15 cellular contexts compared by ENCODE assay signal in the genomic region with DNA sequence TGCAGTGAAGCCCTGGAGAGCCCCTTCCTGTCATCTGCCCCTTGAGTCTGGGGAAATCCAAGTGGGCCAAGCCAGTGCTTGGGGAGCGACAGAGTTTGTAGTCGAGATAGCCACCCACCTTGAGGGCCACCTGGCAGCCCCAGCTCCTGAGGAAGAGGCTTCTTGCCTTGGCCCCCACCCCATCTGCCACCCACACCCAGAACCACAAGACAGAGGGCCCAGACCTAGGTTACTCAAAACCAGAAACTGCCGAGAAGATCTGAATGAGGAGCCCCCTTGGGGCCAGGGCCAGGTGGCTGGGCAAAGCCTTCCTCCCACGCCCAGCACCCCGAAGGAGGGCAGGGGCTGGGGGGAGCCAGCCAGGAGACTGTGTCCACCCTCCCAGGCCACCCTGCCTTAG. TPM values are rescaled to one million over a fixed set of nuclear protein-coding genes. Genes with fewer than 3 reads are reported as not detected.
DNase-seq lines count a peak whose midpoint lies in the region; ATAC-seq and TF ChIP-seq lines count a peak whose summit lies in the region.
"Had no signal": no experiment of that assay in that cellular context is flagged by ENCODE, and none has a peak within 500 bp of the region (broad histone marks: within the 10 kb centered on the region; RNA-seq: fewer than 3 reads in every experiment).

No MANE protein-coding gene starts in this region.

- no peaks in the 10 kb centered on the region for H3K27me3 Mint-ChIP-seq in activated naive CD4-positive, alpha-beta T cell treated with anti-CD3 and anti-CD28 coated beads for 36 hours (ENCODE audit: low read depth)
- peaks cover 1% of the 10 kb centered on the region for H3K27me3 Mint-ChIP-seq in activated T-helper 1 cell treated with anti-CD3 and anti-CD28 coated beads, Interleukin-12 subunit alpha, Interleukin-12 subunit beta, Interleukin-2, Interleukin-4 antibody, amounts not matched to agents 30 ng/mL and 10 ng/mL and 1 ng/mL, durations not matched to agents 14 hours and 24 hours and 36 hours (ENCODE audit: insufficient read depth)
- no peaks in the 10 kb centered on the region for H3K27me3 Mint-ChIP-seq in stimulated activated naive CD8-positive, alpha-beta T cell treated with anti-CD3 and anti-CD28 coated beads, Interleukin-15, Interleukin-2, amounts not matched to agents 100 ng/mL and 50 ng/mL, for 24 hours
- peaks cover 21% of the 10 kb centered on the region for H3K27me3 Mint-ChIP-seq in GM23338 (ENCODE audit: insufficient read depth, low read depth, poor library complexity)

- no peaks in the 10 kb centered on the region for H3K36me3 ChIP-seq in GM23338 (ENCODE audit: insufficient read depth)
- H3K36me3 ChIP-seq: uterus had no signal

- H3K4me2 ChIP-seq in GM23338, result no peak overlapping the region

- H3K4me3 Mint-ChIP-seq in activated naive CD4-positive, alpha-beta T cell treated with anti-CD3 and anti-CD28 coated beads for 36 hours, result no peak overlapping the region
- no peak overlapping the region for H3K4me3 Mint-ChIP-seq in activated T-helper 1 cell treated with anti-CD3 and anti-CD28 coated beads, Interleukin-12 subunit alpha, Interleukin-12 subunit beta, Interleukin-2, Interleukin-4 antibody, amounts not matched to agents 30 ng/mL and 10 ng/mL and 1 ng/mL, durations not matched to agents 14 hours and 24 hours and 36 hours
- H3K4me3 Mint-ChIP-seq in stimulated activated naive CD8-positive, alpha-beta T cell treated with anti-CD3 and anti-CD28 coated beads, Interleukin-15, Interleukin-2, amounts not matched to agents 100 ng/mL and 50 ng/mL, for 24 hours, result no peak overlapping the region
- no peak overlapping the region for H3K4me3 Mint-ChIP-seq in GM23338
- H3K4me3 Mint-ChIP-seq: HFFc6 had no signal

- H4K20me1 ChIP-seq in GM23338 (replicated peaks; ENCODE audit: insufficient read depth), result no peaks in the 10 kb centered on the region

- peak; percentile 56 for DNase-seq in activated naive CD4-positive, alpha-beta T cell treated with anti-CD3 and anti-CD28 coated beads for 36 hours
- no peak for DNase-seq in activated naive CD4-positive, alpha-beta T cell treated with anti-CD3 and anti-CD28 coated beads, Interleukin-2, amount 50 U/mL, for 16 hours
- DNase-seq in activated T-helper 1 cell treated with anti-CD3 and anti-CD28 coated beads, Interleukin-12 subunit alpha, Interleukin-12 subunit beta, Interleukin-2, Interleukin-4 antibody, amounts not matched to agents 30 ng/mL and 10 ng/mL and 1 ng/mL, durations not matched to agents 14 hours and 24 hours and 36 hours (ENCODE audit: low spot score), result peak; percentile 32
- no peak for DNase-seq in NCI-H2029 treated with DMSO at 0.1 percent for 48 hours (lab: John Stamatoyannopoulos, UW)
- DNase-seq in GM23338 (ENCODE audit: low spot score), result no peak
- DNase-seq: foreskin melanocyte, HFFc6, Karpas-422, NCI-H1694, NCI-H748 treated with DMSO at 0.1 percent for 48 hours, uterus had no signal

- peak; percentile 36 for ATAC-seq in HG02571 (IDR thresholded peaks at IDR 0.05; ENCODE audit: unreplicated experiment)
- no peak for ATAC-seq in GM19328 (IDR thresholded peaks at IDR 0.05; ENCODE audit: unreplicated experiment)
- no peak for ATAC-seq in GM23338

- H3K79me2 ChIP-seq in GM23338 (replicated peaks; ENCODE audit: insufficient read depth), result no peaks in the 10 kb centered on the region

- no peak overlapping the region for H3K27ac ChIP-seq in GM23338 (ENCODE audit: low read depth)
- H3K27ac ChIP-seq: uterus had no signal

- peak overlapping the region; percentile 24 for H3K27ac Mint-ChIP-seq in activated naive CD4-positive, alpha-beta T cell treated with anti-CD3 and anti-CD28 coated beads for 36 hours
- H3K27ac Mint-ChIP-seq in activated T-helper 1 cell treated with anti-CD3 and anti-CD28 coated beads, Interleukin-12 subunit alpha, Interleukin-12 subunit beta, Interleukin-2, Interleukin-4 antibody, amounts not matched to agents 30 ng/mL and 10 ng/mL and 1 ng/mL, durations not matched to agents 14 hours and 24 hours and 36 hours, result peak overlapping the region; percentile 42
- peak overlapping the region; percentile 63 for H3K27ac Mint-ChIP-seq in stimulated activated naive CD8-positive, alpha-beta T cell treated with anti-CD3 and anti-CD28 coated beads, Interleukin-15, Interleukin-2, amounts not matched to agents 100 ng/mL and 50 ng/mL, for 24 hours
- H3K27ac Mint-ChIP-seq in GM23338, result no peak overlapping the region
- H3K27ac Mint-ChIP-seq: HFFc6, memory B cell had no signal

- H3K4me3 ChIP-seq in GM23338, result no peak overlapping the region
- H3K4me3 ChIP-seq: uterus had no signal

- no peak for TF ChIP-seq CTCF in GM23338 (conservative IDR thresholded peaks at IDR 0.05; ENCODE audit: low read depth in 2 of 2)

- H3K9me3 Mint-ChIP-seq in activated naive CD4-positive, alpha-beta T cell treated with anti-CD3 and anti-CD28 coated beads for 36 hours, result no peaks in the 10 kb centered on the region
- no peaks in the 10 kb centered on the region for H3K9me3 Mint-ChIP-seq in activated T-helper 1 cell treated with anti-CD3 and anti-CD28 coated beads, Interleukin-12 subunit alpha, Interleukin-12 subunit beta, Interleukin-2, Interleukin-4 antibody, amounts not matched to agents 30 ng/mL and 10 ng/mL and 1 ng/mL, durations not matched to agents 14 hours and 24 hours and 36 hours
- H3K9me3 Mint-ChIP-seq in stimulated activated naive CD8-positive, alpha-beta T cell treated with anti-CD3 and anti-CD28 coated beads, Interleukin-15, Interleukin-2, amounts not matched to agents 100 ng/mL and 50 ng/mL, for 24 hours, result no peaks in the 10 kb centered on the region
- no peaks in the 10 kb centered on the region for H3K9me3 Mint-ChIP-seq in GM23338
- H3K9me3 Mint-ChIP-seq: HFFc6, memory B cell had no signal

- H3K4me1 Mint-ChIP-seq in activated naive CD4-positive, alpha-beta T cell treated with anti-CD3 and anti-CD28 coated beads for 36 hours (ENCODE audit: low read depth), result peaks cover 42% of the 10 kb centered on the region
- peaks cover 46% of the 10 kb centered on the region for H3K4me1 Mint-ChIP-seq in activated T-helper 1 cell treated with anti-CD3 and anti-CD28 coated beads, Interleukin-12 subunit alpha, Interleukin-12 subunit beta, Interleukin-2, Interleukin-4 antibody, amounts not matched to agents 30 ng/mL and 10 ng/mL and 1 ng/mL, durations not matched to agents 14 hours and 24 hours and 36 hours (ENCODE audit: low read depth)
- peaks cover 63% of the 10 kb centered on the region for H3K4me1 Mint-ChIP-seq in stimulated activated naive CD8-positive, alpha-beta T cell treated with anti-CD3 and anti-CD28 coated beads, Interleukin-15, Interleukin-2, amounts not matched to agents 100 ng/mL and 50 ng/mL, for 24 hours (ENCODE audit: low read depth)
- peaks cover 21% of the 10 kb centered on the region for H3K4me1 Mint-ChIP-seq in GM23338

- H2AFZ ChIP-seq in GM23338, result no peak overlapping the region

- CTCF ChIA-PET in activated naive CD4-positive, alpha-beta T cell treated with anti-CD3 and anti-CD28 coated beads for 36 hours (lab: Charles Lee), result interaction anchor here (1.1 to 1.9 kb wide), 3 partner anchors 18 to 52 kb away, joined by 3 to 11 read pairs (median 6); no protein-coding TSS in a partner anchor

- 0 out of 2 replicates have a peak, but pooled peaks cover 4% of the 10 kb centered on the region for H3F3A ChIP-seq in GM23338 (replicated peaks; ENCODE audit: low read depth)

- intact Hi-C loops in activated naive CD4-positive, alpha-beta T cell treated with anti-CD3 and anti-CD28 coated beads for 36 hours (cut with micrococcal nuclease), result loop anchor here (10.0 kb wide), 2 partner anchors 188 to 402 kb away; partner anchors contain the start of gene RTL6
- intact Hi-C loops in activated T-helper 1 cell treated with anti-CD3 and anti-CD28 coated beads, Interleukin-12 subunit alpha, Interleukin-12 subunit beta, Interleukin-2, Interleukin-4 antibody, amounts not matched to agents 30 ng/mL and 10 ng/mL and 1 ng/mL, durations not matched to agents 14 hours and 24 hours and 36 hours (cut with micrococcal nuclease), result loop anchor here (10.0 kb wide), 1 partner anchor 482 kb away; the partner anchor contains the start of gene NUP50

- H3K9me2 ChIP-seq in GM23338 (ENCODE audit: insufficient read depth), result no peaks in the 10 kb centered on the region

- H3K36me3 Mint-ChIP-seq in activated naive CD4-positive, alpha-beta T cell treated with anti-CD3 and anti-CD28 coated beads for 36 hours (ENCODE audit: low read depth), result no peaks in the 10 kb centered on the region
- H3K36me3 Mint-ChIP-seq in activated T-helper 1 cell treated with anti-CD3 and anti-CD28 coated beads, Interleukin-12 subunit alpha, Interleukin-12 subunit beta, Interleukin-2, Interleukin-4 antibody, amounts not matched to agents 30 ng/mL and 10 ng/mL and 1 ng/mL, durations not matched to agents 14 hours and 24 hours and 36 hours (ENCODE audit: low read depth), result no peaks in the 10 kb centered on the region
- no peaks in the 10 kb centered on the region for H3K36me3 Mint-ChIP-seq in stimulated activated naive CD8-positive, alpha-beta T cell treated with anti-CD3 and anti-CD28 coated beads, Interleukin-15, Interleukin-2, amounts not matched to agents 100 ng/mL and 50 ng/mL, for 24 hours (ENCODE audit: low read depth)
- H3K36me3 Mint-ChIP-seq in GM23338 (ENCODE audit: low read depth), result no peaks in the 10 kb centered on the region
- H3K36me3 Mint-ChIP-seq: memory B cell had no signal

- H3K4me1 ChIP-seq in GM23338 (ENCODE audit: insufficient read depth), result peaks cover 4% of the 10 kb centered on the region
- H3K4me1 ChIP-seq: uterus had no signal

- no peaks in the 10 kb centered on the region for H3K27me3 ChIP-seq in GM23338 (ENCODE audit: insufficient read depth)
- H3K27me3 ChIP-seq: uterus had no signal

TF ChIP-seq in GM23338, 12 proteins besides CTCF, POLR2A, EP300 and RAD21 (continues in another document):
- no peak for TF ChIP-seq ZNF331 (CRISPR knock-in tag; IDR thresholded peaks at IDR 0.05; ENCODE audit: low read depth)
- TF ChIP-seq JUNB (IDR thresholded peaks at IDR 0.05; ENCODE audit: unreplicated experiment), result no peak
- TF ChIP-seq ETS1 (IDR thresholded peaks at IDR 0.05), result no peak

RNA-seq across cellular contexts. Expression of gene PRR5, which starts 18.8 kb away (rescaled TPM):
- 10 to 100 TPM in 1 of 2 experiments, 1 to 10 TPM in 1; 7.9 to 10.2 TPM for total RNA-seq in activated naive CD4-positive, alpha-beta T cell treated with anti-CD3 and anti-CD28 coated beads for 36 hours
- total RNA-seq in activated T-helper 1 cell treated with anti-CD3 and anti-CD28 coated beads, Interleukin-12 subunit alpha, Interleukin-12 subunit beta, Interleukin-2, Interleukin-4 antibody, amounts not matched to agents 30 ng/mL and 10 ng/mL and 1 ng/mL, durations not matched to agents 14 hours and 24 hours and 36 hours, result 19.7 and 21.6 TPM in 2 replicates
- 31.4 and 37.7 TPM in 2 replicates for total RNA-seq in GM23338 (2014; rRNA removed; shearing (Covaris generic))
- 15.3 and 17.4 TPM in 2 replicates for polyA plus RNA-seq in GM23338 (2016; fragmentation: Nextera tagmentation; extraction: Ambion mirVana)

Comparison
In these comparisons a context has a peak if more than half of its experiments do, and no peak if none do; other contexts are left out.
1. DNase-seq: peak in activated naive CD4-positive, alpha-beta T cell treated with anti-CD3 and anti-CD28 coated beads for 36 hours (single experiment) and activated T-helper 1 cell treated with anti-CD3 and anti-CD28 coated beads, Interleukin-12 subunit alpha, Interleukin-12 subunit beta, Interleukin-2, Interleukin-4 antibody, amounts not matched to agents 30 ng/mL and 10 ng/mL and 1 ng/mL, durations not matched to agents 14 hours and 24 hours and 36 hours (single experiment); none in activated naive CD4-positive, alpha-beta T cell treated with anti-CD3 and anti-CD28 coated beads, Interleukin-2, amount 50 U/mL, for 16 hours (single experiment), NCI-H2029 treated with DMSO at 0.1 percent for 48 hours (single experiment) and GM23338 (single experiment).